Comparison of ENCODE assay signal across 19 cellular contexts in the genomic region with DNA sequence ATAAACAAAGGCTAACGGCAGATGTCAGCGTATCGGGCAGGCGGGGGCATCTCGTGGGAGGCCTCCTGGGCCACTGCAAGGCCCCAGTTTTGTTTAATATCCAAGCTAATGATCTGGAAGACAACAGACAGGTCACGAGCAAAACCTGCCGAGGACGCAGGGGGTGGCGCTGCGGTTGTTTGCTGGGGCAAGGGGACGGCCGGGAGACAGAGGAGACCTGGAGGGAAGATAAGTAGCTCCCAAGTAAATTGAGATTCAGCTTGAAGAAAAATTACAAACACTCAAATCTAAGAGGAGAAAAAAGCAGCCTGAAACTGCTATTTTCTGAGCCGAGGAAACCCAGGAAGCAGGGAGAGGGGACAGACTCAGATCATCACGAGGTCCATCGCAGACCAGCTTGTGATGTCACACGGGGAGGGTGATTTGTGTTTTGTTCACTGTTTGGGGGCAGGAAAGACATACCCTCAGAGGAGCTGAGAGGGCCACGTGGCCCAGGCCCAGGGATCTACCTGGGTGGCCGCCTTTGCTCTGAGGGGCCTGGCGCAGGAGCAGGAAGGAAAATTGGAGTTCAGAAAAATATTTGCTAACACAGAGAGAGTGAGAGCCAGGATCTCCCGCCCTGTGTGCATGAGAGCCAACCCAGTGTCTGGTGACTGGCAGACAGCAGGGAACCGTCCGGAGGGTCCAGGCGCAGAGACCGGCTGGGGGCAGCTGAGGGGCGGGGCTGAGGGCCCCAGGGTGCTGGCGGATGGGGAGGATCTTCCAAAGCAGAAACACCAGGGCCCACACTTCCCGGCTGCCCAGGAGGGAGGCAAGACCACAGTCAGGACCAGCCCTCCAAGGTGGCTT. TPM values are rescaled to one million over a fixed set of nuclear protein-coding genes. Genes with fewer than 3 reads are reported as not detected.
DNase-seq lines count a peak whose midpoint lies in the region; ATAC-seq, FAIRE-seq and TF ChIP-seq lines count a peak whose summit lies in the region.
"Had no signal": no experiment of that assay in that cellular context is flagged by ENCODE, and none has a peak within 500 bp of the region (broad histone marks: within the 10 kb centered on the region; RNA-seq: fewer than 3 reads in every experiment).

No MANE protein-coding gene starts in this region.

- H3K36me3 ChIP-seq in neural progenitor cell, result no peaks in the 10 kb centered on the region
- H3K36me3 ChIP-seq: Peyer's patch had no signal

- H3K4me1 Mint-ChIP-seq in neural progenitor cell, result peaks cover 21% of the 10 kb centered on the region
- peaks cover 4% of the 10 kb centered on the region for H3K4me1 Mint-ChIP-seq in activated naive CD8-positive, alpha-beta T cell treated with anti-CD3 and anti-CD28 coated beads, Interleukin-2, amount 50 U/mL, for 24 hours
- peaks cover 3% of the 10 kb centered on the region for H3K4me1 Mint-ChIP-seq in activated CD4-positive, alpha-beta memory T cell treated with anti-CD3 and anti-CD28 coated beads, Interleukin-2, amount 10 ng/mL, durations not matched to agents 7 days and 5 days
- H3K4me1 Mint-ChIP-seq: CD14-positive monocyte had no signal

- H4K20me1 ChIP-seq in neural progenitor cell (ENCODE audit: low read depth), result no peaks in the 10 kb centered on the region

- peak overlapping the region; percentile 76 for H3K27ac Mint-ChIP-seq in neural progenitor cell
- no peak overlapping the region for H3K27ac Mint-ChIP-seq in activated naive CD8-positive, alpha-beta T cell treated with anti-CD3 and anti-CD28 coated beads, Interleukin-2, amount 50 U/mL, for 24 hours
- H3K27ac Mint-ChIP-seq in activated CD4-positive, alpha-beta memory T cell treated with anti-CD3 and anti-CD28 coated beads, Interleukin-2, amount 10 ng/mL, durations not matched to agents 7 days and 5 days, result no peak overlapping the region
- H3K27ac Mint-ChIP-seq: CD14-positive monocyte had no signal

- TF ChIP-seq CTCF in A549 (IDR thresholded peaks at IDR 0.05), result no peak
- TF ChIP-seq CTCF in neural progenitor cell (IDR thresholded peaks at IDR 0.05), result no peak

- no peaks in the 10 kb centered on the region for H3K36me3 Mint-ChIP-seq in neural progenitor cell
- no peaks in the 10 kb centered on the region for H3K36me3 Mint-ChIP-seq in activated naive CD8-positive, alpha-beta T cell treated with anti-CD3 and anti-CD28 coated beads, Interleukin-2, amount 50 U/mL, for 24 hours (ENCODE audit: low read depth)
- H3K36me3 Mint-ChIP-seq in activated CD4-positive, alpha-beta memory T cell treated with anti-CD3 and anti-CD28 coated beads, Interleukin-2, amount 10 ng/mL, durations not matched to agents 7 days and 5 days (ENCODE audit: low read depth), result no peaks in the 10 kb centered on the region
- H3K36me3 Mint-ChIP-seq: CD14-positive monocyte had no signal

- H3K4me1 ChIP-seq in A549, result peaks cover 31% of the 10 kb centered on the region
- peaks cover 9% of the 10 kb centered on the region for H3K4me1 ChIP-seq in neural progenitor cell
- H3K4me1 ChIP-seq: Peyer's patch had no signal

- H3F3A ChIP-seq in neural progenitor cell (ENCODE audit: low read depth), result no peaks in the 10 kb centered on the region

- peaks cover 3% of the 10 kb centered on the region for H3K27me3 Mint-ChIP-seq in neural progenitor cell (ENCODE audit: insufficient read depth, low read depth)
- H3K27me3 Mint-ChIP-seq in activated naive CD8-positive, alpha-beta T cell treated with anti-CD3 and anti-CD28 coated beads, Interleukin-2, amount 50 U/mL, for 24 hours, result peaks cover 32% of the 10 kb centered on the region
- H3K27me3 Mint-ChIP-seq in activated CD4-positive, alpha-beta memory T cell treated with anti-CD3 and anti-CD28 coated beads, Interleukin-2, amount 10 ng/mL, durations not matched to agents 7 days and 5 days, result peaks cover 2% of the 10 kb centered on the region

- 86% methylated on average over 27 of the region's 27 CpGs for WGBS in A549 (ENCODE audit: missing lambda C conversion rate)

- POLR2A ChIA-PET in A549 (lab: Yijun Ruan, JAX), result no interaction called here
- POLR2A ChIA-PET in activated CD4-positive, alpha-beta memory T cell treated with anti-CD3 and anti-CD28 coated beads, Interleukin-2, amount 10 ng/mL, durations not matched to agents 7 days and 5 days (lab: Charles Lee), result no interaction called here

- H3K27me3 ChIP-seq in neural progenitor cell, result no peaks in the 10 kb centered on the region
- H3K27me3 ChIP-seq: Peyer's patch had no signal

- H3K9me3 ChIP-seq in A549 (peaks cover 10% of the 10 kb centered on the region; the same call in 2 of the 3 replicates), neural progenitor cell (ENCODE audit: low read depth) (peaks cover 4% of the 10 kb centered on the region)
- H3K9me3 ChIP-seq: Peyer's patch had no signal

- peak overlapping the region; percentile 10 for H2AFZ ChIP-seq in neural progenitor cell (replicated peaks)

- no peak for TF ChIP-seq EP300 in A549 (IDR thresholded peaks at IDR 0.05)

- DNase-seq in A549 (ENCODE audit: low read depth in 1 of 2, low spot score in 1 of 2) (no peak), caudate nucleus (lab: John Stamatoyannopoulos, UW) (peak in 1 of 61 donors; percentile 46), left kidney (ENCODE audit: low read depth, low spot score) (peak; percentile 69), neural progenitor cell (ENCODE audit: low spot score) (no peak)
- no peak for DNase-seq in activated naive CD8-positive, alpha-beta T cell treated with anti-CD3 and anti-CD28 coated beads, Interleukin-2, amount 50 U/mL, for 24 hours
- DNase-seq in stimulated activated CD4-positive, alpha-beta T cell treated with anti-CD3 and anti-CD28 coated beads, Interleukin-12 subunit alpha, Interleukin-12 subunit beta, amount 100 ng/mL, for 4 hours, result no peak
- DNase-seq in activated CD4-positive, alpha-beta memory T cell treated with anti-CD3 and anti-CD28 coated beads, Interleukin-2, amount 10 ng/mL, durations not matched to agents 7 days and 5 days, result no peak
- DNase-seq: 8988T, COR-L47, DMS153, KBM-7, NCI-H1694, NCI-H2171, NCI-H510A, Peyer's patch, Right ventricle myocardium superior had no signal

- H3K9me3 Mint-ChIP-seq in neural progenitor cell, result peaks cover 3% of the 10 kb centered on the region
- H3K9me3 Mint-ChIP-seq in activated naive CD8-positive, alpha-beta T cell treated with anti-CD3 and anti-CD28 coated beads, Interleukin-2, amount 50 U/mL, for 24 hours, result peaks cover 8% of the 10 kb centered on the region
- peaks cover 5% of the 10 kb centered on the region for H3K9me3 Mint-ChIP-seq in activated CD4-positive, alpha-beta memory T cell treated with anti-CD3 and anti-CD28 coated beads, Interleukin-2, amount 10 ng/mL, durations not matched to agents 7 days and 5 days

- peak overlapping the region; percentile 17 for H3K4me3 Mint-ChIP-seq in neural progenitor cell
- no peak overlapping the region for H3K4me3 Mint-ChIP-seq in activated naive CD8-positive, alpha-beta T cell treated with anti-CD3 and anti-CD28 coated beads, Interleukin-2, amount 50 U/mL, for 24 hours
- H3K4me3 Mint-ChIP-seq in activated CD4-positive, alpha-beta memory T cell treated with anti-CD3 and anti-CD28 coated beads, Interleukin-2, amount 10 ng/mL, durations not matched to agents 7 days and 5 days, result no peak overlapping the region
- H3K4me3 Mint-ChIP-seq: CD14-positive monocyte had no signal

- CTCF ChIA-PET in A549 (lab: Yijun Ruan, JAX), result interaction anchor here (1.1 to 1.5 kb wide), 4 partner anchors 9 to 150 kb away, joined by 3 to 5 read pairs (median 4); no protein-coding TSS in a partner anchor
- CTCF ChIA-PET in activated CD4-positive, alpha-beta memory T cell treated with anti-CD3 and anti-CD28 coated beads, Interleukin-2, amount 10 ng/mL, durations not matched to agents 7 days and 5 days (lab: Charles Lee), result no interaction called here

- peak overlapping the region; percentile 10 to 54; a peak in 3 of 6 replicates for H3K27ac ChIP-seq in A549
- H3K27ac ChIP-seq in caudate nucleus (ENCODE audit: low read depth, low read length), result peak overlapping the region; percentile 78
- H3K27ac ChIP-seq in neural progenitor cell, result no peak overlapping the region
- H3K27ac ChIP-seq: Peyer's patch had no signal

- H3K9ac ChIP-seq in neural progenitor cell, result no peak overlapping the region

- no peak for TF ChIP-seq POLR2A in A549 (IDR thresholded peaks at IDR 0.05; ENCODE audit: low read length)

- ATAC-seq in A549 (no peak), HG02852 (IDR thresholded peaks at IDR 0.05; ENCODE audit: unreplicated experiment) (no peak)
- no peak for ATAC-seq in activated naive CD8-positive, alpha-beta T cell treated with anti-CD3 and anti-CD28 coated beads, Interleukin-2, amount 50 U/mL, for 24 hours

- H3K4me2 ChIP-seq in A549 (no peak overlapping the region), neural progenitor cell (no peak overlapping the region)

- TF ChIP-seq RAD21 in A549 (conservative IDR thresholded peaks at IDR 0.05 in 1 of 2, IDR thresholded peaks at IDR 0.05 in 1 of 2), result no peak

- no peak overlapping the region for H3K4me3 ChIP-seq in A549
- no peak overlapping the region for H3K4me3 ChIP-seq in neural progenitor cell
- H3K4me3 ChIP-seq: Peyer's patch had no signal

- no peak for FAIRE-seq in A549 (lab: Jason Lieb, UNC)
- FAIRE-seq: GM18507 had no signal

- no peaks in the 10 kb centered on the region for H3K79me2 ChIP-seq in neural progenitor cell (ENCODE audit: low read depth)

TF ChIP-seq in A549, 52 proteins besides CTCF, POLR2A, EP300 and RAD21 (continues in another document):
- TF ChIP-seq, protein P1, sequence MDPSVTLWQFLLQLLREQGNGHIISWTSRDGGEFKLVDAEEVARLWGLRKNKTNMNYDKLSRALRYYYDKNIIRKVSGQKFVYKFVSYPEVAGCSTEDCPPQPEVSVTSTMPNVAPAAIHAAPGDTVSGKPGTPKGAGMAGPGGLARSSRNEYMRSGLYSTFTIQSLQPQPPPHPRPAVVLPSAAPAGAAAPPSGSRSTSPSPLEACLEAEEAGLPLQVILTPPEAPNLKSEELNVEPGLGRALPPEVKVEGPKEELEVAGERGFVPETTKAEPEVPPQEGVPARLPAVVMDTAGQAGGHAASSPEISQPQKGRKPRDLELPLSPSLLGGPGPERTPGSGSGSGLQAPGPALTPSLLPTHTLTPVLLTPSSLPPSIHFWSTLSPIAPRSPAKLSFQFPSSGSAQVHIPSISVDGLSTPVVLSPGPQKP (IDR thresholded peaks at IDR 0.05; ENCODE audit: low read depth, low read length), result no peak

RNA-seq across cellular contexts. Expression of gene RBFOX3, which starts 52.9 kb away (rescaled TPM):
- 3.3 and 6.7 TPM in 2 replicates for polyA plus RNA-seq in A549 (2011; rRNA removed)
- 1.3 and 1.6 TPM in 2 replicates for polyA plus RNA-seq in A549 (2012; cell fraction: cytosol; rRNA removed)
- polyA plus RNA-seq in A549 (2012; cell fraction: nucleus; rRNA removed), result 3.6 and 4.5 TPM in 2 replicates
- polyA plus RNA-seq in A549 (2017; fragmentation: RNase III; extraction: RNeasy Plus Mini Kit Qiagen cat#74134 plus additional on column Dnase treatment), result 2.6 to 3.4 TPM (median 3.1 TPM) in 3 replicates
- 6.7 and 9.9 TPM in 2 replicates for polyA minus RNA-seq in A549 (2011; rRNA and poly(A)+ RNA removed)
- total RNA-seq in neural progenitor cell (ENCODE audit: low replicate concordance), result 0.30 and 1.6 TPM in 2 replicates
- total RNA-seq in activated CD4-positive, alpha-beta memory T cell treated with anti-CD3 and anti-CD28 coated beads, Interleukin-2, amount 10 ng/mL, durations not matched to agents 7 days and 5 days, result not detected
- total RNA-seq: Right ventricle myocardium superior had no signal
- polyA plus RNA-seq: CD14-positive monocyte had no signal
